ENCODE assay signal across 8 cellular contexts in genomic region chr7:100825760-100826545, GRCh38. TPM values are rescaled to one million over a fixed set of nuclear protein-coding genes. Genes with fewer than 3 reads are reported as not detected.
A peak's percentile ranks its signal among the peaks of the same experiment; 100 is the strongest.
DNase-seq lines count a peak whose midpoint lies in the region; FAIRE-seq and TF ChIP-seq lines count a peak whose summit lies in the region.

No MANE protein-coding gene starts in this region.

- H3K9me3 ChIP-seq in WERI-Rb-1 (ENCODE audit: severe bottlenecking), result no peaks in the 10 kb centered on the region
- no peaks in the 10 kb centered on the region for H3K9me3 ChIP-seq in small intestine (ENCODE audit: control insufficient read depth, low read depth)

- H3K79me2 ChIP-seq in ACC112 (ENCODE audit: control insufficient read depth, insufficient read depth, low read length, unreplicated experiment), result peaks cover 3% of the 10 kb centered on the region

- WGBS in small intestine, 3 donors, result 4 to 12% (median 12%) methylated on average over 17 to 18 of the region's 18 CpGs

- TF ChIP-seq CTCF in GM20000 (IDR thresholded peaks at IDR 0.05; ENCODE audit: extremely low read depth, missing control alignments) (no peak), WERI-Rb-1 (IDR thresholded peaks at IDR 0.05; ENCODE audit: low read depth, low read length) (peak; percentile 41)

- H3K4me1 ChIP-seq in ACC112 (ENCODE audit: control insufficient read depth, insufficient read depth, low read length, unreplicated experiment), result peaks cover 11% of the 10 kb centered on the region
- no peaks in the 10 kb centered on the region for H3K4me1 ChIP-seq in small intestine (ENCODE audit: control insufficient read depth in 2 of 2, insufficient read depth in 1 of 2, low read depth in 1 of 2, low read length in 1 of 2)

- peak overlapping the region; percentile 11 for H2AFZ ChIP-seq in ACC112 (ENCODE audit: low read length, unreplicated experiment)

- no peaks in the 10 kb centered on the region for H3K27me3 ChIP-seq in ACC112 (ENCODE audit: insufficient read depth, low read length)
- H3K27me3 ChIP-seq in WERI-Rb-1 (ENCODE audit: insufficient read depth, low read depth, severe bottlenecking), result peaks cover 72% of the 10 kb centered on the region
- no peaks in the 10 kb centered on the region for H3K27me3 ChIP-seq in small intestine (ENCODE audit: control insufficient read depth in 2 of 2, insufficient read depth in 2 of 2, low read length in 2 of 2)

- H3K36me3 ChIP-seq in ACC112 (ENCODE audit: insufficient read depth, low read length) (no peaks in the 10 kb centered on the region), WERI-Rb-1 (no peaks in the 10 kb centered on the region), small intestine (ENCODE audit: control insufficient read depth in 2 of 2, insufficient read depth in 2 of 2, low read length in 2 of 2) (no peaks in the 10 kb centered on the region)

- H3K4me3 ChIP-seq in ACC112 (ENCODE audit: low read depth, low read length) (peak overlapping the region; percentile 84), WERI-Rb-1 (ENCODE audit: low read depth, low read length) (no peak overlapping the region), small intestine (ENCODE audit: low read depth in 1 of 2, low read length in 2 of 2) (peak overlapping the region; percentile 64 to 70)

- DNase-seq in GM20000 (ENCODE audit: low spot score), result peak; percentile 38
- DNase-seq in WERI-Rb-1, result peak; percentile 24
- peak; percentile 47 for DNase-seq in hepatic stellate cell (ENCODE audit: low spot score)
- peak; percentile 43 for DNase-seq in small intestine
- DNase-seq in NCI-H345 treated with DMSO at 0.1 percent for 48 hours (lab: John Stamatoyannopoulos, UW; ENCODE audit: unreplicated experiment), result no peak
- no peak for DNase-seq in mucosa of gallbladder (ENCODE audit: low spot score)
- no peak for DNase-seq in stimulated activated CD4-positive, alpha-beta T cell treated with anti-CD3 and anti-CD28 coated beads, Interleukin-4, amount 100 ng/mL, for 24 hours

- FAIRE-seq in small intestine (lab: Jason Lieb, UNC), result no peak

- no peak overlapping the region for H3K27ac ChIP-seq in ACC112 (ENCODE audit: low read depth, low read length)
- H3K27ac ChIP-seq in WERI-Rb-1, result no peak overlapping the region
- peak overlapping the region; percentile 5 to 12 for H3K27ac ChIP-seq in small intestine (ENCODE audit: low read depth in 1 of 2, low read length in 1 of 2)

RNA-seq across cellular contexts. Expression of gene EPHB4, which starts 1.4 kb away (rescaled TPM):
- polyA plus RNA-seq in small intestine, result 10 to 100 TPM in 1 of 3 donors, 1 to 10 TPM in 2; 1.3 to 53.9 (median 2.7) TPM
- total RNA-seq in mucosa of gallbladder, result 165 TPM

RNA-seq across cellular contexts. Expression of gene SLC12A9, which starts 26.6 kb away (rescaled TPM):
- 10 to 100 TPM; 10.5 to 28.8 (median 12.7) TPM for polyA plus RNA-seq in small intestine
- 76.1 TPM for total RNA-seq in mucosa of gallbladder

RNA-seq across cellular contexts. Expression of gene TRIP6, which starts 41.2 kb away (rescaled TPM):
- 10 to 100 TPM in 2 of 3 donors, 1 to 10 TPM in 1; 3.4 to 23.1 (median 10.3) TPM for polyA plus RNA-seq in small intestine
- total RNA-seq in mucosa of gallbladder, result 91.0 TPM

RNA-seq across cellular contexts. Expression of gene SRRT, which starts 49.0 kb away (rescaled TPM):
- 100 to 1,000 TPM in 1 of 3 donors, 10 to 100 TPM in 2; 77.1 to 113 (median 82.1) TPM for polyA plus RNA-seq in small intestine
- 150 TPM for total RNA-seq in mucosa of gallbladder

Comparison
In these comparisons a context has a peak if more than half of its experiments do, and no peak if none do; other contexts are left out.
1. H3K27ac ChIP-seq: peak in small intestine (2 of 2); none in ACC112 (single experiment) and WERI-Rb-1 (single experiment).
2. DNase-seq: peak in GM20000 (single experiment), WERI-Rb-1 (single experiment), hepatic stellate cell (single experiment) and small intestine (single experiment); none in NCI-H345 treated with DMSO at 0.1 percent for 48 hours (single experiment), mucosa of gallbladder (single experiment) and stimulated activated CD4-positive, alpha-beta T cell treated with anti-CD3 and anti-CD28 coated beads, Interleukin-4, amount 100 ng/mL, for 24 hours (single experiment).